Comparison of ENCODE assay signal across 2 cellular contexts in the genomic region with DNA sequence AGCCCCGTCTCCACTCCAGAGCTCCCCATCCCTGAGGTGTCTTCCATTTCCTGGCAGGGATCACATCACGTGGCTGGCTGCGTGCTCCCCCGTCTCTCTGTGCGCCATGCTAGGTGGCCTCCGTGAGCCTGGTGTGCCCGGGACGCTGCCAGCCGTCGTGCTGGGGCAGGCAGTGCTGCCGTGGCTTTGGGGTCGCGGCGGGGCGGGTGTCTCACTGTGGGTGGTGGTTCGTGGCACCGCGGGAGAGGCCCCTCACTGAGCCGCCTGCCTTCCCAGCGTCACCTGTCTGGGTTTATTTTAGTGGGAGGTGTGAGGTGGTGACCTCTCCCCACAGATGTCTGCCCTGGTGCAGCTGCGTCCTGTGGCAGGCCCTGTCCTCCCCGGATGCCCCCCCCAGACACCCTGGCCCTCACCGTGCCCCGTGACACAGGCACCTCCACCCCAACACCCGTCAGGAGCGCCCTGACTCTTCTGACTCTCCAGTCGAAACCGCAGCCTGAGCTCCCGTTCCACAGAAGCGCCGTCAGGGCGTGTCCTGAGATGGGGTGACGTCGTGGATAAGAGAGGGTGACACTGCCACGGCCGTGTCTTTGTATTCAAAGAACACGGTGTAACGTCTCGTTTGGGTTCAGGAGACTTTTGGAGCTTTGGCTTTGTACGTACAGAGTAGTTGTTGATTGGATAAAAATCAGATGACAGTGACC.
TF ChIP-seq lines count a peak whose summit lies in the region.

No MANE protein-coding gene starts in this region.

TF ChIP-seq in HepG2, 621 proteins besides CTCF, POLR2A, EP300 and RAD21:
- TF ChIP-seq, protein P1, sequence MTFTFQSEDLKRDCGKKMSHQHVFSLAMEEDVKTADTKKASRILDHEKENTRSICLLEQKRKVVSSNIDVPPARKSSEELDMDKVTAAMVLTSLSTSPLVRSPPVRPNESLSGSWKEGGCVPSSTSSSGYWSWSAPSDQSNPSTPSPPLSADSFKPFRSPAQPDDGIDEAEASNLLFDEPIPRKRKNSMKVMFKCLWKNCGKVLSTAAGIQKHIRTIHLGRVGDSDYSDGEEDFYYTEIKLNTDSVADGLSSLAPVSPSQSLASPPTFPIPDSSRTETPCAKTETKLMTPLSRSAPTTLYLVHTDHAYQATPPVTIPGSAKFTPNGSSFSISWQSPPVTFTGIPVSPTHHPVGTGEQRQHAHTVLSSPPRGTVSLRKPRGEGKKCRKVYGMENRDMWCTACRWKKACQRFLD (CRISPR knock-in tag; IDR thresholded peaks at IDR 0.05; ENCODE audit: borderline replicate concordance) = no peak
- TF ChIP-seq MZF1 (CRISPR knock-in tag; IDR thresholded peaks at IDR 0.05; ENCODE audit: borderline replicate concordance) (no peak), AGO2 (optimal IDR thresholded peaks at IDR 0.05; ENCODE audit: low read depth, low read length) (peak; percentile 26)

TF ChIP-seq in GM12878, 131 proteins besides CTCF, POLR2A, EP300 and RAD21:
- TF ChIP-seq, protein P2, sequence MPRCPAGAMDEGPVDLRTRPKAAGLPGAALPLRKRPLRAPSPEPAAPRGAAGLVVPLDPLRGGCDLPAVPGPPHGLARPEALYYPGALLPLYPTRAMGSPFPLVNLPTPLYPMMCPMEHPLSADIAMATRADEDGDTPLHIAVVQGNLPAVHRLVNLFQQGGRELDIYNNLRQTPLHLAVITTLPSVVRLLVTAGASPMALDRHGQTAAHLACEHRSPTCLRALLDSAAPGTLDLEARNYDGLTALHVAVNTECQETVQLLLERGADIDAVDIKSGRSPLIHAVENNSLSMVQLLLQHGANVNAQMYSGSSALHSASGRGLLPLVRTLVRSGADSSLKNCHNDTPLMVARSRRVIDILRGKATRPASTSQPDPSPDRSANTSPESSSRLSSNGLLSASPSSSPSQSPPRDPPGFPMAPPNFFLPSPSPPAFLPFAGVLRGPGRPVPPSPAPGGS (IDR thresholded peaks at IDR 0.05; ENCODE audit: borderline replicate concordance, insufficient read depth, low read depth, low read length, poor library complexity, severe bottlenecking) = no peak
- TF ChIP-seq KAT2A (conservative IDR thresholded peaks at IDR 0.05; ENCODE audit: control insufficient read depth, low read depth, low read length) (no peak), SRF (IDR thresholded peaks at IDR 0.05; ENCODE audit: low read depth in 2 of 2, low read length in 2 of 2) (no peak), TBL1XR1 (IDR thresholded peaks at IDR 0.05; ENCODE audit: low read depth, low read length) (no peak), NBN (IDR thresholded peaks at IDR 0.05) (no peak), IKZF1 (conservative IDR thresholded peaks at IDR 0.05) (no peak), SMC3 (IDR thresholded peaks at IDR 0.05; ENCODE audit: borderline replicate concordance, low read length) (no peak), CEBPB (IDR thresholded peaks at IDR 0.05; ENCODE audit: borderline replicate concordance in 1 of 2, low read depth in 2 of 2, low read length in 2 of 2) (no peak), BRCA1 (IDR thresholded peaks at IDR 0.05; ENCODE audit: low read depth, low read length) (no peak), MEF2A (IDR thresholded peaks at IDR 0.05; ENCODE audit: insufficient read depth, low read depth, low read length) (no peak), RB1 (IDR thresholded peaks at IDR 0.05; ENCODE audit: borderline replicate concordance) (no peak), HDAC6 (IDR thresholded peaks at IDR 0.05; ENCODE audit: unreplicated experiment) (no peak), ZNF207 (IDR thresholded peaks at IDR 0.05; ENCODE audit: borderline replicate concordance) (no peak)
- TF ChIP-seq, protein P3, sequence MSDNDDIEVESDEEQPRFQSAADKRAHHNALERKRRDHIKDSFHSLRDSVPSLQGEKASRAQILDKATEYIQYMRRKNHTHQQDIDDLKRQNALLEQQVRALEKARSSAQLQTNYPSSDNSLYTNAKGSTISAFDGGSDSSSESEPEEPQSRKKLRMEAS (IDR thresholded peaks at IDR 0.05; ENCODE audit: low read depth, low read length) = no peak
- TF ChIP-seq, protein P4, sequence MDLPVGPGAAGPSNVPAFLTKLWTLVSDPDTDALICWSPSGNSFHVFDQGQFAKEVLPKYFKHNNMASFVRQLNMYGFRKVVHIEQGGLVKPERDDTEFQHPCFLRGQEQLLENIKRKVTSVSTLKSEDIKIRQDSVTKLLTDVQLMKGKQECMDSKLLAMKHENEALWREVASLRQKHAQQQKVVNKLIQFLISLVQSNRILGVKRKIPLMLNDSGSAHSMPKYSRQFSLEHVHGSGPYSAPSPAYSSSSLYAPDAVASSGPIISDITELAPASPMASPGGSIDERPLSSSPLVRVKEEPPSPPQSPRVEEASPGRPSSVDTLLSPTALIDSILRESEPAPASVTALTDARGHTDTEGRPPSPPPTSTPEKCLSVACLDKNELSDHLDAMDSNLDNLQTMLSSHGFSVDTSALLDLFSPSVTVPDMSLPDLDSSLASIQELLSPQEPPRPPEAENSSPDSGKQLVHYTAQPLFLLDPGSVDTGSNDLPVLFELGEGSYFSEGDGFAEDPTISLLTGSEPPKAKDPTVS (IDR thresholded peaks at IDR 0.05; ENCODE audit: low read depth, low read length) = no peak
- TF ChIP-seq, protein P5, sequence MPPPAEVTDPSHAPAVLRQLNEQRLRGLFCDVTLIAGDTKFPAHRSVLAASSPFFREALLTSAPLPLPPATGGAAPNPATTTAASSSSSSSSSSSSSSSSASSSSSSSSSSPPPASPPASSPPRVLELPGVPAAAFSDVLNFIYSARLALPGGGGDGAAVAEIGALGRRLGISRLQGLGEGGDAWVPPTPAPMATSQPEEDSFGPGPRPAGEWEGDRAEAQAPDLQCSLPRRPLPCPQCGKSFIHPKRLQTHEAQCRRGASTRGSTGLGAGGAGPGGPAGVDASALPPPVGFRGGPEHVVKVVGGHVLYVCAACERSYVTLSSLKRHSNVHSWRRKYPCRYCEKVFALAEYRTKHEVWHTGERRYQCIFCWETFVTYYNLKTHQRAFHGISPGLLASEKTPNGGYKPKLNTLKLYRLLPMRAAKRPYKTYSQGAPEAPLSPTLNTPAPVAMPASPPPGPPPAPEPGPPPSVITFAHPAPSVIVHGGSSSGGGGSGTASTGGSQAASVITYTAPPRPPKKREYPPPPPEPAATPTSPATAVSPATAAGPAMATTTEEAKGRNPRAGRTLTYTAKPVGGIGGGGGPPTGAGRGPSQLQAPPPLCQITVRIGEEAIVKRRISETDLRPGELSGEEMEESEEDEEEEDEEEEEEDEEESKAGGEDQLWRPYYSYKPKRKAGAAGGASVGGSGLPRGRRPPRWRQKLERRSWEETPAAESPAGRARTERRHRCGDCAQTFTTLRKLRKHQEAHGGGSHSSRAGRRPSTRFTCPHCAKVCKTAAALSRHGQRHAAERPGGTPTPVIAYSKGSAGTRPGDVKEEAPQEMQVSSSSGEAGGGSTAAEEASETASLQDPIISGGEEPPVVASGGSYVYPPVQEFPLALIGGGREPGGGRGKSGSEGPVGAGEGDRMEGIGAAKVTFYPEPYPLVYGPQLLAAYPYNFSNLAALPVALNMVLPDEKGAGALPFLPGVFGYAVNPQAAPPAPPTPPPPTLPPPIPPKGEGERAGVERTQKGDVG (CRISPR knock-in tag; IDR thresholded peaks at IDR 0.05) = no peak
